Comparison of ENCODE assay signal across 1 cellular context in the genomic region with DNA sequence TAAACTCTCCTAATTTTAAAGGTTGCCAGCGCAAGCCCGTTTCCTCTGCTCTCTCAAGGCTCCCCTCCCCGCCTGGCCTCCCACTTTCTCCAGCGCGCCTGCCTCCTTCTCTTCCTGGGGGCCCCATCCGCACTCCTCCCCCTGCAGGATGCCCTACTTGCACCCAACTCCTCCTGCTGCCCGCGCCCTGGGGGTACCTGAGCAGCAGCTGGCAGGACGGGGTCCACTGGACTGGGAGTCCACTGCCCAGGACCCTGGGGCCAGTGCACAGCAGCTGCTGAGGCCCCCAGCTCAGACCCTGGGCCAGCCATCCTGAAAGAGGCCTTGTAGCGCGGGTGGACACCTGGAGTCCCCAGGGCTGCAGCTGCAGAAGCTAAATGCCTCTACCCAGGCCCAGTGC.
TF ChIP-seq lines count a peak whose summit lies in the region.

No MANE protein-coding gene starts in this region.

TF ChIP-seq in HepG2, 621 proteins besides CTCF, POLR2A, EP300 and RAD21:
- TF ChIP-seq IRX3 (CRISPR knock-in tag; IDR thresholded peaks at IDR 0.05; ENCODE audit: borderline replicate concordance, low read depth) (no peak), ZNF75D (CRISPR knock-in tag; IDR thresholded peaks at IDR 0.05; ENCODE audit: borderline replicate concordance) (no peak), PRPF4 (IDR thresholded peaks at IDR 0.05; ENCODE audit: low read depth, low read length, poor library complexity, severe bottlenecking) (no peak), ZSCAN31 (CRISPR knock-in tag; IDR thresholded peaks at IDR 0.05; ENCODE audit: low read depth) (no peak)
- TF ChIP-seq, protein P1, sequence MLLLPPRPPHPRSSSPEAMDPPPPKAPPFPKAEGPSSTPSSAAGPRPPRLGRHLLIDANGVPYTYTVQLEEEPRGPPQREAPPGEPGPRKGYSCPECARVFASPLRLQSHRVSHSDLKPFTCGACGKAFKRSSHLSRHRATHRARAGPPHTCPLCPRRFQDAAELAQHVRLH (CRISPR knock-in tag; IDR thresholded peaks at IDR 0.05; ENCODE audit: borderline replicate concordance, low read depth) = no peak
- TF ChIP-seq, protein P2, sequence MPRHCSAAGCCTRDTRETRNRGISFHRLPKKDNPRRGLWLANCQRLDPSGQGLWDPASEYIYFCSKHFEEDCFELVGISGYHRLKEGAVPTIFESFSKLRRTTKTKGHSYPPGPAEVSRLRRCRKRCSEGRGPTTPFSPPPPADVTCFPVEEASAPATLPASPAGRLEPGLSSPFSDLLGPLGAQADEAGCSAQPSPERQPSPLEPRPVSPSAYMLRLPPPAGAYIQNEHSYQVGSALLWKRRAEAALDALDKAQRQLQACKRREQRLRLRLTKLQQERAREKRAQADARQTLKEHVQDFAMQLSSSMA (CRISPR knock-in tag; IDR thresholded peaks at IDR 0.05) = no peak
- TF ChIP-seq, protein P3, sequence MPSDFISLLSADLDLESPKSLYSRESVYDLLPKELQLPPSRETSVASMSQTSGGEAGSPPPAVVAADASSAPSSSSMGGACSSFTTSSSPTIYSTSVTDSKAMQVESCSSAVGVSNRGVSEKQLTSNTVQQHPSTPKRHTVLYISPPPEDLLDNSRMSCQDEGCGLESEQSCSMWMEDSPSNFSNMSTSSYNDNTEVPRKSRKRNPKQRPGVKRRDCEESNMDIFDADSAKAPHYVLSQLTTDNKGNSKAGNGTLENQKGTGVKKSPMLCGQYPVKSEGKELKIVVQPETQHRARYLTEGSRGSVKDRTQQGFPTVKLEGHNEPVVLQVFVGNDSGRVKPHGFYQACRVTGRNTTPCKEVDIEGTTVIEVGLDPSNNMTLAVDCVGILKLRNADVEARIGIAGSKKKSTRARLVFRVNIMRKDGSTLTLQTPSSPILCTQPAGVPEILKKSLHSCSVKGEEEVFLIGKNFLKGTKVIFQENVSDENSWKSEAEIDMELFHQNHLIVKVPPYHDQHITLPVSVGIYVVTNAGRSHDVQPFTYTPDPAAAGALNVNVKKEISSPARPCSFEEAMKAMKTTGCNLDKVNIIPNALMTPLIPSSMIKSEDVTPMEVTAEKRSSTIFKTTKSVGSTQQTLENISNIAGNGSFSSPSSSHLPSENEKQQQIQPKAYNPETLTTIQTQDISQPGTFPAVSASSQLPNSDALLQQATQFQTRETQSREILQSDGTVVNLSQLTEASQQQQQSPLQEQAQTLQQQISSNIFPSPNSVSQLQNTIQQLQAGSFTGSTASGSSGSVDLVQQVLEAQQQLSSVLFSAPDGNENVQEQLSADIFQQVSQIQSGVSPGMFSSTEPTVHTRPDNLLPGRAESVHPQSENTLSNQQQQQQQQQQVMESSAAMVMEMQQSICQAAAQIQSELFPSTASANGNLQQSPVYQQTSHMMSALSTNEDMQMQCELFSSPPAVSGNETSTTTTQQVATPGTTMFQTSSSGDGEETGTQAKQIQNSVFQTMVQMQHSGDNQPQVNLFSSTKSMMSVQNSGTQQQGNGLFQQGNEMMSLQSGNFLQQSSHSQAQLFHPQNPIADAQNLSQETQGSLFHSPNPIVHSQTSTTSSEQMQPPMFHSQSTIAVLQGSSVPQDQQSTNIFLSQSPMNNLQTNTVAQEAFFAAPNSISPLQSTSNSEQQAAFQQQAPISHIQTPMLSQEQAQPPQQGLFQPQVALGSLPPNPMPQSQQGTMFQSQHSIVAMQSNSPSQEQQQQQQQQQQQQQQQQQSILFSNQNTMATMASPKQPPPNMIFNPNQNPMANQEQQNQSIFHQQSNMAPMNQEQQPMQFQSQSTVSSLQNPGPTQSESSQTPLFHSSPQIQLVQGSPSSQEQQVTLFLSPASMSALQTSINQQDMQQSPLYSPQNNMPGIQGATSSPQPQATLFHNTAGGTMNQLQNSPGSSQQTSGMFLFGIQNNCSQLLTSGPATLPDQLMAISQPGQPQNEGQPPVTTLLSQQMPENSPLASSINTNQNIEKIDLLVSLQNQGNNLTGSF (CRISPR knock-in tag; IDR thresholded peaks at IDR 0.05) = no peak
- TF ChIP-seq, protein P4, sequence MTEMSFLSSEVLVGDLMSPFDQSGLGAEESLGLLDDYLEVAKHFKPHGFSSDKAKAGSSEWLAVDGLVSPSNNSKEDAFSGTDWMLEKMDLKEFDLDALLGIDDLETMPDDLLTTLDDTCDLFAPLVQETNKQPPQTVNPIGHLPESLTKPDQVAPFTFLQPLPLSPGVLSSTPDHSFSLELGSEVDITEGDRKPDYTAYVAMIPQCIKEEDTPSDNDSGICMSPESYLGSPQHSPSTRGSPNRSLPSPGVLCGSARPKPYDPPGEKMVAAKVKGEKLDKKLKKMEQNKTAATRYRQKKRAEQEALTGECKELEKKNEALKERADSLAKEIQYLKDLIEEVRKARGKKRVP (CRISPR knock-in tag; IDR thresholded peaks at IDR 0.05) = no peak
- TF ChIP-seq, protein P5, sequence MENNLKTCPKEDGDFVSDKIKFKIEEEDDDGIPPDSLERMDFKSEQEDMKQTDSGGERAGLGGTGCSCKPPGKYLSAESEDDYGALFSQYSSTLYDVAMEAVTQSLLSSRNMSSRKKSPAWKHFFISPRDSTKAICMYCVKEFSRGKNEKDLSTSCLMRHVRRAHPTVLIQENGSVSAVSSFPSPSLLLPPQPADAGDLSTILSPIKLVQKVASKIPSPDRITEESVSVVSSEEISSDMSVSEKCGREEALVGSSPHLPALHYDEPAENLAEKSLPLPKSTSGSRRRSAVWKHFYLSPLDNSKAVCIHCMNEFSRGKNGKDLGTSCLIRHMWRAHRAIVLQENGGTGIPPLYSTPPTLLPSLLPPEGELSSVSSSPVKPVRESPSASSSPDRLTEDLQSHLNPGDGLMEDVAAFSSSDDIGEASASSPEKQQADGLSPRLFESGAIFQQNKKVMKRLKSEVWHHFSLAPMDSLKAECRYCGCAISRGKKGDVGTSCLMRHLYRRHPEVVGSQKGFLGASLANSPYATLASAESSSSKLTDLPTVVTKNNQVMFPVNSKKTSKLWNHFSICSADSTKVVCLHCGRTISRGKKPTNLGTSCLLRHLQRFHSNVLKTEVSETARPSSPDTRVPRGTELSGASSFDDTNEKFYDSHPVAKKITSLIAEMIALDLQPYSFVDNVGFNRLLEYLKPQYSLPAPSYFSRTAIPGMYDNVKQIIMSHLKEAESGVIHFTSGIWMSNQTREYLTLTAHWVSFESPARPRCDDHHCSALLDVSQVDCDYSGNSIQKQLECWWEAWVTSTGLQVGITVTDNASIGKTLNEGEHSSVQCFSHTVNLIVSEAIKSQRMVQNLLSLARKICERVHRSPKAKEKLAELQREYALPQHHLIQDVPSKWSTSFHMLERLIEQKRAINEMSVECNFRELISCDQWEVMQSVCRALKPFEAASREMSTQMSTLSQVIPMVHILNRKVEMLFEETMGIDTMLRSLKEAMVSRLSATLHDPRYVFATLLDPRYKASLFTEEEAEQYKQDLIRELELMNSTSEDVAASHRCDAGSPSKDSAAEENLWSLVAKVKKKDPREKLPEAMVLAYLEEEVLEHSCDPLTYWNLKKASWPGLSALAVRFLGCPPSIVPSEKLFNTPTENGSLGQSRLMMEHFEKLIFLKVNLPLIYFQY (CRISPR knock-in tag; IDR thresholded peaks at IDR 0.05; ENCODE audit: borderline replicate concordance) = no peak
- TF ChIP-seq, protein P6, sequence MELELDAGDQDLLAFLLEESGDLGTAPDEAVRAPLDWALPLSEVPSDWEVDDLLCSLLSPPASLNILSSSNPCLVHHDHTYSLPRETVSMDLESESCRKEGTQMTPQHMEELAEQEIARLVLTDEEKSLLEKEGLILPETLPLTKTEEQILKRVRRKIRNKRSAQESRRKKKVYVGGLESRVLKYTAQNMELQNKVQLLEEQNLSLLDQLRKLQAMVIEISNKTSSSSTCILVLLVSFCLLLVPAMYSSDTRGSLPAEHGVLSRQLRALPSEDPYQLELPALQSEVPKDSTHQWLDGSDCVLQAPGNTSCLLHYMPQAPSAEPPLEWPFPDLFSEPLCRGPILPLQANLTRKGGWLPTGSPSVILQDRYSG (CRISPR knock-in tag; IDR thresholded peaks at IDR 0.05) = no peak
